In the genomic region with DNA sequence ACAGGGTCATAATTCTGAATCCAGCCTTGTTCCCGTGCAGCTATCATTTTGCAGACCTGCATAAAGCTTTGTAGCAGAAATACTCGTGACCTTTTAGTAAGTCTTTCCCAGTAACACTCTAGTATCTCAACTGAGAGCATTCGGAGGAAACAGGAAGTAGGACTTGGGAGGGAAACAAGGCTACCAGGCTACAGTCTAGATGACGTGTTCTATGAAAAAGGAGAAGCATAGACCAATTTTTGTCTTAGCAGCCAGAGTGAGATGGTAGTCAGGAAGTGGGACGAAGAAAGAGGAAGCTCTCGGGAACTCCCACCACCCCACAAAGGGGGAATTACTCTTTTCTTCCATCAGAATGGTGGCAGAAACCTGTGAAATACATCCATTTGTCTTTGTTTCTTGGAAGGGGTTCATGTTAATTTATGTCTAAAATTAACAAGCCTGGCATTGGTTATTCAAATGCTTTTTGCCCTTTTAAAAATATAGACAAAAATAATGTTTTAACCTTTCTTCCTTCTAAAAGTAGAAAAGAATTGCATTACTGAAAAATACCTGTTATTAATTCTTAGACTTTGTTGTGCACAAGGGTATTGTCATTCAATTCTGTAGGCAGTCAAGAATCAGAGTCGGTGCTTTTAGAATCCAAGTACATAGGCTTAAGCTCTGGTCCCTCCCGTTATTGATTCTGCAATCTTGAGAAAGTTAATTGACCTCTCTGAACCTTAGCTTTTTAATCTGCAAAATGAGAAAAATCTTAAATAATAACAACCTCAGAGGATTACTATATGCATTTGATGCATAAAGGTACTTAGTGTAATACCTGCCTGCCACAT, we compare ENCODE assay signal across 9 cellular contexts. TPM values are rescaled to one million over a fixed set of nuclear protein-coding genes. Genes with fewer than 3 reads are reported as not detected.
DNase-seq lines count a peak whose midpoint lies in the region; ATAC-seq, FAIRE-seq and TF ChIP-seq lines count a peak whose summit lies in the region.
"Had no signal": no experiment of that assay in that cellular context is flagged by ENCODE, and none has a peak within 500 bp of the region (broad histone marks: within the 10 kb centered on the region; RNA-seq: fewer than 3 reads in every experiment).

No MANE protein-coding gene starts in this region.

- H3K9me3 ChIP-seq in smooth muscle cell (replicated peaks; ENCODE audit: low read depth), result no peaks in the 10 kb centered on the region

- H2AFZ ChIP-seq in smooth muscle cell (ENCODE audit: low read depth), result peak overlapping the region; percentile 95

- H3F3A ChIP-seq in smooth muscle cell (ENCODE audit: low read depth), result peaks cover 7% of the 10 kb centered on the region

- H3K9ac ChIP-seq in smooth muscle cell (ENCODE audit: low read depth), result no peak overlapping the region

- H3K4me2 ChIP-seq in smooth muscle cell, result peak overlapping the region; percentile 58

- no peaks in the 10 kb centered on the region for H3K36me3 ChIP-seq in smooth muscle cell (ENCODE audit: low read depth)

- H3K27ac ChIP-seq in smooth muscle cell (ENCODE audit: low read depth), result no peak overlapping the region

- H3K79me2 ChIP-seq in smooth muscle cell (ENCODE audit: low read depth), result no peaks in the 10 kb centered on the region

- WGBS in smooth muscle cell (ENCODE audit: low lambda C conversion rate), result 59% methylated on average over 8 of the region's 8 CpGs

- H3K4me3 ChIP-seq in smooth muscle cell, result no peak overlapping the region

- H4K20me1 ChIP-seq in smooth muscle cell (ENCODE audit: low read depth), result no peaks in the 10 kb centered on the region

- TF ChIP-seq POLR2A in GM12892 (IDR thresholded peaks at IDR 0.05; ENCODE audit: low read depth, low read length), result no peak

- DNase-seq in GM12892 (ENCODE audit: insufficient read length) (no peak), Kasumi-1 (lab: John Stamatoyannopoulos, UW) (peak; percentile 100), epidermal melanocyte (ENCODE audit: insufficient read length, low spot score) (peak; percentile 20), smooth muscle cell (lab: John Stamatoyannopoulos, UW; ENCODE audit: unreplicated experiment) (no peak), retina (no peak)
- DNase-seq in activated CD4-positive, alpha-beta T cell treated with anti-CD3 and anti-CD28 coated beads, Interleukin-2, amount 50 U/mL, for 48 hours, result no peak
- no peak for DNase-seq in effector CD8-positive, alpha-beta T cell (lab: John Stamatoyannopoulos, UW)

- TF ChIP-seq CTCF in smooth muscle cell (IDR thresholded peaks at IDR 0.05; ENCODE audit: borderline replicate concordance, insufficient read depth, poor library complexity, severe bottlenecking), result no peak

- peak; percentile 78 for ATAC-seq in GM21786 (IDR thresholded peaks at IDR 0.05; ENCODE audit: unreplicated experiment)

- H3K27me3 ChIP-seq in smooth muscle cell (ENCODE audit: low read depth), result no peaks in the 10 kb centered on the region

- FAIRE-seq in GM12892 (lab: Jason Lieb, UNC), result peak; percentile 73
- FAIRE-seq: bronchial epithelial cell had no signal

- H3K4me1 ChIP-seq in smooth muscle cell (ENCODE audit: low read depth), result peaks cover 6% of the 10 kb centered on the region

RNA-seq across cellular contexts. Expression of a gene that starts 1.6 kb away (rescaled TPM):
- not detected for polyA plus RNA-seq in GM12892 (2012; ENCODE audit: missing spikeins)
- total RNA-seq in smooth muscle cell, result not detected in 2 replicates
- polyA plus RNA-seq in smooth muscle cell, result not detected in 2 replicates
- total RNA-seq: bronchial epithelial cell had no signal

RNA-seq across cellular contexts. Expression of a gene that starts 57.9 kb away (rescaled TPM):
- polyA plus RNA-seq in GM12892 (2012; ENCODE audit: missing spikeins), result not detected
- 0.54 and 0.58 TPM in 2 replicates for total RNA-seq in smooth muscle cell
- polyA plus RNA-seq in smooth muscle cell, result 0.67 TPM in 1 of 2 replicates, not detected in the other
- total RNA-seq: bronchial epithelial cell had no signal

Comparison
In these comparisons a context has a peak if more than half of its experiments do, and no peak if none do; other contexts are left out.
1. DNase-seq: peak in Kasumi-1 (2 of 2) and epidermal melanocyte (single experiment); none in GM12892 (single experiment), smooth muscle cell (single experiment), activated CD4-positive, alpha-beta T cell treated with anti-CD3 and anti-CD28 coated beads, Interleukin-2, amount 50 U/mL, for 48 hours (0 of 2), retina (single experiment) and effector CD8-positive, alpha-beta T cell (single experiment).